In genomic region chr2:65159261-65159660, GRCh38 we compare ENCODE assay signal across 24 cellular contexts.
"Had no signal": no experiment of that assay in that cellular context is flagged by ENCODE, and none has a peak within 500 bp of the region (broad histone marks: within the 10 kb centered on the region; RNA-seq: fewer than 3 reads in every experiment).

No MANE protein-coding gene starts in this region.

- H2AFZ ChIP-seq: hepatocyte had no signal

- H3K4me2 ChIP-seq: hepatocyte had no signal

- H3K36me3 ChIP-seq: brain microvascular endothelial cell, gastroesophageal sphincter, ovary, sigmoid colon, stomach, tibial nerve had no signal

- H3K4me3 ChIP-seq: coronary artery, gastroesophageal sphincter, hepatocyte, ovary, sigmoid colon, stomach, tibial nerve had no signal

- ATAC-seq: effector memory CD8-positive, alpha-beta T cell; gastroesophageal sphincter; left cardiac atrium had no signal

- H3K27me3 ChIP-seq: brain microvascular endothelial cell, gastroesophageal sphincter, hepatocyte, ovary, sigmoid colon, stomach, tibial nerve had no signal

- H3K27ac ChIP-seq: brain microvascular endothelial cell, coronary artery, gastroesophageal sphincter, hepatocyte, ovary, sigmoid colon, tibial nerve had no signal

- H3K9me3 ChIP-seq: gastroesophageal sphincter, ovary, sigmoid colon, stomach, tibial nerve had no signal

- DNase-seq: activated CD4-positive, alpha-beta T cell treated with anti-CD3 and anti-CD28 coated beads for 1 hour; activated CD8-positive, alpha-beta memory T cell treated with anti-CD3 and anti-CD28 coated beads for 24 hours; activated effector memory CD4-positive, alpha-beta T cell treated with Interleukin-2 at 50 U/mL for 16 hours; activated naive CD4-positive, alpha-beta T cell treated with Interleukin-2 at 50 U/mL for 16 hours; activated naive CD8-positive, alpha-beta T cell treated with anti-CD3 and anti-CD28 coated beads for 36 hours; amniotic stem cell; brain microvascular endothelial cell; effector memory CD8-positive, alpha-beta T cell; erythroblast; islet precursor cell; left cardiac atrium; mammary epithelial cell; nephron progenitor cell; ovary; sigmoid colon; small intestine; stimulated activated CD4-positive, alpha-beta T cell treated with anti-CD3 and anti-CD28 coated beads, Interleukin-1b, Interleukin-23, amount 100 ng/mL, for 48 hours; stimulated activated naive B cell treated with anti-CD40 and anti-IgM and Interleukin-4, amounts not matched to agents 10 μg/mL and 1 μg/mL and 100 μg/mL, for 72 hours had no signal

- FAIRE-seq: astrocyte, small intestine had no signal

- H3K79me2 ChIP-seq: hepatocyte had no signal
